Comparison of ENCODE assay signal across 1 cellular context in genomic region chr9:31847963-31848362, GRCh38.
TF ChIP-seq lines count a peak whose summit lies in the region.

No MANE protein-coding gene starts in this region.

TF ChIP-seq in HepG2, 621 proteins besides CTCF, POLR2A, EP300 and RAD21 (continued from another document):
- no peak for TF ChIP-seq NR2F1 (CRISPR knock-in tag; IDR thresholded peaks at IDR 0.05)
- TF ChIP-seq USF2 (IDR thresholded peaks at IDR 0.05; ENCODE audit: low read depth, low read length), result no peak
- no peak for TF ChIP-seq USF2 (CRISPR knock-in tag; IDR thresholded peaks at IDR 0.05; ENCODE audit: borderline replicate concordance)
- no peak for TF ChIP-seq SNAPC2 (CRISPR knock-in tag; IDR thresholded peaks at IDR 0.05)
- no peak for TF ChIP-seq NKX3-1 (CRISPR knock-in tag; IDR thresholded peaks at IDR 0.05)
- TF ChIP-seq ZNF333 (CRISPR knock-in tag; IDR thresholded peaks at IDR 0.05; ENCODE audit: borderline replicate concordance), result no peak
- no peak for TF ChIP-seq RAD51 (IDR thresholded peaks at IDR 0.05; ENCODE audit: borderline replicate concordance)
- no peak for TF ChIP-seq ZNF747 (CRISPR knock-in tag; IDR thresholded peaks at IDR 0.05; ENCODE audit: borderline replicate concordance)
- 0 out of 2 replicates have a peak, but pooled peaks have one; percentile 36 for TF ChIP-seq ZC3H4 (CRISPR knock-in tag; IDR thresholded peaks at IDR 0.05; ENCODE audit: borderline replicate concordance)
- TF ChIP-seq KLF11 (CRISPR knock-in tag; IDR thresholded peaks at IDR 0.05), result 0 out of 2 replicates have a peak, but pooled peaks have one; percentile 16
- no peak for TF ChIP-seq ZFP1 (CRISPR knock-in tag; IDR thresholded peaks at IDR 0.05)
- no peak for TF ChIP-seq HOXA9 (CRISPR knock-in tag; IDR thresholded peaks at IDR 0.05; ENCODE audit: borderline replicate concordance)
- no peak for TF ChIP-seq ZNF724P (CRISPR knock-in tag; IDR thresholded peaks at IDR 0.05; ENCODE audit: borderline replicate concordance)
- TF ChIP-seq REL (CRISPR knock-in tag; conservative IDR thresholded peaks at IDR 0.05), result no peak
- no peak for TF ChIP-seq ZNF20 (CRISPR knock-in tag; IDR thresholded peaks at IDR 0.05)
- TF ChIP-seq RBFOX2 (IDR thresholded peaks at IDR 0.05; ENCODE audit: low read depth, low read length), result no peak
- no peak for TF ChIP-seq HNF4G (IDR thresholded peaks at IDR 0.05; ENCODE audit: borderline replicate concordance, low read depth, low read length)
- TF ChIP-seq HNF4G (CRISPR knock-in tag; IDR thresholded peaks at IDR 0.05; ENCODE audit: borderline replicate concordance, low read depth), result no peak
- no peak for TF ChIP-seq SAFB2 (CRISPR knock-in tag; IDR thresholded peaks at IDR 0.05; ENCODE audit: borderline replicate concordance, low read depth)
- TF ChIP-seq ZNF629 (CRISPR knock-in tag; conservative IDR thresholded peaks at IDR 0.05), result no peak
- TF ChIP-seq TCF7L2 (IDR thresholded peaks at IDR 0.05; ENCODE audit: low read depth, low read length), result no peak
- TF ChIP-seq SATB2 (CRISPR knock-in tag; IDR thresholded peaks at IDR 0.05), result no peak
- TF ChIP-seq ZNF468 (CRISPR knock-in tag; IDR thresholded peaks at IDR 0.05), result no peak
- TF ChIP-seq ZSCAN29 (CRISPR knock-in tag; conservative IDR thresholded peaks at IDR 0.05), result no peak
- TF ChIP-seq MBNL3 (CRISPR knock-in tag; conservative IDR thresholded peaks at IDR 0.05), result no peak
- no peak for TF ChIP-seq SRY (CRISPR knock-in tag; IDR thresholded peaks at IDR 0.05)
- TF ChIP-seq ZNF292 (CRISPR knock-in tag; IDR thresholded peaks at IDR 0.05; ENCODE audit: borderline replicate concordance, low read depth), result 0 out of 2 replicates have a peak, but pooled peaks have one; percentile 6
- TF ChIP-seq NPAS2 (CRISPR knock-in tag; IDR thresholded peaks at IDR 0.05; ENCODE audit: borderline replicate concordance), result no peak
- peak; percentile 11; the same call in 1 of the 2 replicates for TF ChIP-seq HMG20A (CRISPR knock-in tag; IDR thresholded peaks at IDR 0.05; ENCODE audit: borderline replicate concordance)
- TF ChIP-seq SKIL (CRISPR knock-in tag; IDR thresholded peaks at IDR 0.05; ENCODE audit: borderline replicate concordance), result no peak
- no peak for TF ChIP-seq FOXK2 (IDR thresholded peaks at IDR 0.05)
- TF ChIP-seq TCF7 (IDR thresholded peaks at IDR 0.05; ENCODE audit: low read depth), result no peak
- no peak for TF ChIP-seq CAMTA2 (CRISPR knock-in tag; IDR thresholded peaks at IDR 0.05; ENCODE audit: borderline replicate concordance)
- TF ChIP-seq ELK4 (CRISPR knock-in tag; IDR thresholded peaks at IDR 0.05; ENCODE audit: borderline replicate concordance), result no peak
- no peak for TF ChIP-seq ZBTB14 (CRISPR knock-in tag; IDR thresholded peaks at IDR 0.05)
- no peak for TF ChIP-seq NR2F2 (IDR thresholded peaks at IDR 0.05; ENCODE audit: borderline replicate concordance, low read depth)
- no peak for TF ChIP-seq ZNF839 (CRISPR knock-in tag; IDR thresholded peaks at IDR 0.05; ENCODE audit: borderline replicate concordance)
- TF ChIP-seq HES4 (CRISPR knock-in tag; IDR thresholded peaks at IDR 0.05; ENCODE audit: borderline replicate concordance), result no peak
- TF ChIP-seq RORA (CRISPR knock-in tag; IDR thresholded peaks at IDR 0.05), result no peak
- TF ChIP-seq ESRRA (CRISPR knock-in tag; IDR thresholded peaks at IDR 0.05; ENCODE audit: low read depth), result no peak
- peak; percentile 20; the same call in 1 of the 2 replicates for TF ChIP-seq THAP11 (CRISPR knock-in tag; IDR thresholded peaks at IDR 0.05)
- TF ChIP-seq ZBTB10 (CRISPR knock-in tag; IDR thresholded peaks at IDR 0.05; ENCODE audit: borderline replicate concordance), result no peak
- TF ChIP-seq ZNF775 (CRISPR knock-in tag; IDR thresholded peaks at IDR 0.05; ENCODE audit: borderline replicate concordance), result no peak
- TF ChIP-seq ZBTB39 (CRISPR knock-in tag; IDR thresholded peaks at IDR 0.05), result no peak
TF ChIP-seq in HepG2: peak in this region for 22.
